In genomic region chrX:40285876-40286275, GRCh38 we compare ENCODE assay signal across 25 cellular contexts.
"Had no signal": no experiment of that assay in that cellular context is flagged by ENCODE, and none has a peak within 500 bp of the region (broad histone marks: within the 10 kb centered on the region; RNA-seq: fewer than 3 reads in every experiment).

No MANE protein-coding gene starts in this region.

- H3K9me3 ChIP-seq: pancreas, prostate gland, thyroid gland, transverse colon, vagina had no signal

- H3K4me1 ChIP-seq: left ventricle myocardium inferior, pancreas, prostate gland, thyroid gland, transverse colon, upper lobe of left lung, vagina had no signal

- ATAC-seq: naive thymus-derived CD4-positive, alpha-beta T cell; natural killer cell treated with Interleukin-12 subunit alpha and Interleukin-12 subunit beta and Interleukin-15 and Interleukin-18, amount 100 ng/mL, for 72 hours; pancreas; right cardiac atrium; sciatic nerve; stimulated activated memory B cell treated with anti-CD40 and anti-IgM and Interleukin-4, amounts not matched to agents 10 μg/mL and 1 μg/mL and 100 μg/mL, for 72 hours; stimulated activated naive CD8-positive, alpha-beta T cell treated with anti-CD3 and anti-CD28 coated beads, Interleukin-15, amount 100 ng/mL, for 72 hours had no signal

- H3K4me3 Mint-ChIP-seq: mesothelial cell of epicardium; naive thymus-derived CD4-positive, alpha-beta T cell; natural killer cell treated with Interleukin-12 subunit alpha and Interleukin-12 subunit beta and Interleukin-15 and Interleukin-18, amount 100 ng/mL, for 72 hours; stimulated activated memory B cell treated with anti-CD40 and anti-IgM and Interleukin-4, amounts not matched to agents 10 μg/mL and 1 μg/mL and 100 μg/mL, for 72 hours; stimulated activated naive CD8-positive, alpha-beta T cell treated with anti-CD3 and anti-CD28 coated beads, Interleukin-15, amount 100 ng/mL, for 72 hours had no signal

- DNase-seq: islet precursor cell; left ventricle myocardium inferior; mesendoderm; naive thymus-derived CD4-positive, alpha-beta T cell; pancreas; retina; right cardiac atrium; small intestine; spleen; stimulated activated CD4-positive, alpha-beta T cell treated with anti-CD3 and anti-CD28 coated beads, Interleukin-2, amount 100 ng/mL, for 48 hours; stimulated activated CD4-positive, alpha-beta T cell treated with anti-CD3 and anti-CD28 coated beads, Interleukin-4, amount 100 ng/mL, for 4 hours; stimulated activated CD8-positive, alpha-beta memory T cell treated with anti-CD3 and anti-CD28 coated beads, Interleukin-4, amount 100 ng/mL, for 48 hours; stimulated activated naive CD4-positive, alpha-beta T cell treated with Interleukin-2 at 50 U/mL for 16 hours; stimulated activated naive CD8-positive, alpha-beta T cell treated with anti-CD3 and anti-CD28 coated beads, Interleukin-15, amount 100 ng/mL, for 72 hours; substantia nigra; thyroid gland; transverse colon; upper lobe of left lung had no signal

- H3K4me1 Mint-ChIP-seq: mesothelial cell of epicardium had no signal

- H3K36me3 ChIP-seq: left ventricle myocardium inferior, pancreas, prostate gland, spleen, thyroid gland, transverse colon, upper lobe of left lung, vagina had no signal

- H3K27ac Mint-ChIP-seq: mesothelial cell of epicardium; naive thymus-derived CD4-positive, alpha-beta T cell; natural killer cell treated with Interleukin-12 subunit alpha and Interleukin-12 subunit beta and Interleukin-15 and Interleukin-18, amount 100 ng/mL, for 72 hours; stimulated activated memory B cell treated with anti-CD40 and anti-IgM and Interleukin-4, amounts not matched to agents 10 μg/mL and 1 μg/mL and 100 μg/mL, for 72 hours; stimulated activated naive CD8-positive, alpha-beta T cell treated with anti-CD3 and anti-CD28 coated beads, Interleukin-15, amount 100 ng/mL, for 72 hours had no signal

- H3K4me3 ChIP-seq: left ventricle myocardium inferior, lung, pancreas, prostate gland, spleen, thyroid gland, transverse colon, upper lobe of left lung, vagina had no signal

- H3K36me3 Mint-ChIP-seq: mesothelial cell of epicardium; stimulated activated memory B cell treated with anti-CD40 and anti-IgM and Interleukin-4, amounts not matched to agents 10 μg/mL and 1 μg/mL and 100 μg/mL, for 72 hours had no signal

- H3K27me3 Mint-ChIP-seq: stimulated activated memory B cell treated with anti-CD40 and anti-IgM and Interleukin-4, amounts not matched to agents 10 μg/mL and 1 μg/mL and 100 μg/mL, for 72 hours; stimulated activated naive CD8-positive, alpha-beta T cell treated with anti-CD3 and anti-CD28 coated beads, Interleukin-15, amount 100 ng/mL, for 72 hours had no signal

- H3K27me3 ChIP-seq: pancreas, spleen, thyroid gland, transverse colon, upper lobe of left lung, vagina had no signal

- H3K27ac ChIP-seq: left ventricle myocardium inferior, pancreas, prostate gland, spleen, thyroid gland, transverse colon, upper lobe of left lung, vagina had no signal
